8 cellular contexts compared by ENCODE assay signal in the genomic region with DNA sequence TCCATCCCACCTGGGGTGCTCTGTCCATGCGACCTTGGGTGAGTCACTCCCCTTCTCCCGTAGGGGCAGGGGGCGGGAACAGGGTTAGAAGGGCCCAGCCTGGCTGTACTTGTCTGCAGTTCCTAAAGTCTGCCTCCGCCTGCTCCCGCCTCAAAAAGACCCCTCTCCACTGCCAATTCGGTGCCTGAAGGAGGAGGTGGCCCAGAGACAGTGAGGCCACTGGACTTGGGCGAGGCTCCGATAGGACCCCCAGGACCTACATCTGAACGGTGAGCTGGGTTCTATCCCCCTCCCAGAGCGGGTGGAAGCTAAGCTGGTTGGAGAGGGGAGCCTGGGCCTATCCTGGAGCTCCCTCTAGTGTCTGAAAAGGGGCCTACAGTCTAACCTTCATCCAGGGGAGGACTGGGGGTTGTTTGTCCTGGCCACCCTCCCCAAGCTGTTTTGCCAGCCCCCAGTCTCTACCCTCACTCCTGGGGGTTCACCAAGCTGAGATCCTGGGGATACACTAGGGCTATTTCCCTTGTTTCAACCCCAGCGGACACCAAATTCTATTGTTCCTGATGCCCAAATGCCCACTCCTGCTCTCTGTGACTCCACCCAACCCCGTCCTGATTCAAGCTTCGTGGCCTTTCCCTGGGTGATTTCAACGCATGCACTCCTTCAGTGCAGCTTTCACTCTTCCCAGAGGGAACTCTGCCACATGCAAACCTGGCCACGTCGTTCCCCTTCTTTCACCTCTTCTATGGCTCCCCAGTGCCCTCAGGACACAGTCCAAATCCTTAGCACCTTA. TPM values are rescaled to one million over a fixed set of nuclear protein-coding genes. Genes with fewer than 3 reads are reported as not detected.
DNase-seq lines count a peak whose midpoint lies in the region; ATAC-seq and TF ChIP-seq lines count a peak whose summit lies in the region.

No MANE protein-coding gene starts in this region.

- H3K4me1 Mint-ChIP-seq in activated CD4-positive, alpha-beta T cell treated with anti-CD3 and anti-CD28 coated beads, Interleukin-2, amount 10 ng/mL, durations not matched to agents 24 days and 14 days: peaks cover 6% of the 10 kb centered on the region

- no peaks in the 10 kb centered on the region for H3K9me3 ChIP-seq in mesenchymal stem cell (ENCODE audit: control insufficient read depth, low read length)

- H2AFZ ChIP-seq in mesenchymal stem cell (ENCODE audit: low read depth, low read length): peak overlapping the region; percentile 48

- DNase-seq in GM12865 (ENCODE audit: low read depth) (peak; percentile 77), NCI-H524 (lab: John Stamatoyannopoulos, UW) (peak; percentile 66 to 78), dedifferentiated amniotic fluid mesenchymal stem cell (ENCODE audit: extremely low spot score) (peak; percentile 65), mesenchymal stem cell (peak; percentile 70), mesenteric fat pad (ENCODE audit: low spot score) (no peak)
- peak; percentile 92 for DNase-seq in activated CD4-positive, alpha-beta T cell treated with anti-CD3 and anti-CD28 coated beads, Interleukin-2, amount 10 ng/mL, durations not matched to agents 24 days and 14 days
- DNase-seq in stimulated activated CD8-positive, alpha-beta memory T cell treated with anti-CD3 and anti-CD28 coated beads, Interleukin-7, amount 100 ng/mL, for 1 hour (ENCODE audit: low read depth in 2 of 2): peak; percentile 34 to 43

- peak; percentile 99 for TF ChIP-seq CTCF in GM12865 (IDR thresholded peaks at IDR 0.05; ENCODE audit: insufficient read depth, low read depth, low read length, missing control alignments)

- ATAC-seq in HG02885 (IDR thresholded peaks at IDR 0.05; ENCODE audit: poor library complexity, unreplicated experiment): peak; percentile 65

- no peak overlapping the region for H2BK15ac ChIP-seq in mesenchymal stem cell (ENCODE audit: low read depth, poor library complexity, severe bottlenecking)

- intact Hi-C loops in activated CD4-positive, alpha-beta T cell treated with anti-CD3 and anti-CD28 coated beads, Interleukin-2, amount 10 ng/mL, durations not matched to agents 24 days and 14 days (cut with micrococcal nuclease): loop anchor here (1.0 to 10.0 kb wide), 4 partner anchors 11 to 885 kb away; a partner anchor contains a TSS

- peaks cover 6% of the 10 kb centered on the region for H3K27me3 Mint-ChIP-seq in activated CD4-positive, alpha-beta T cell treated with anti-CD3 and anti-CD28 coated beads, Interleukin-2, amount 10 ng/mL, durations not matched to agents 24 days and 14 days

- no peak overlapping the region for H3K23ac ChIP-seq in mesenchymal stem cell (ENCODE audit: low read length in 2 of 2)

- no peak overlapping the region for H2BK12ac ChIP-seq in mesenchymal stem cell (ENCODE audit: low read length in 2 of 2)

- no peak overlapping the region for H3K27ac ChIP-seq in mesenchymal stem cell (ENCODE audit: low read length, poor library complexity, severe bottlenecking)

- H3K9me3 Mint-ChIP-seq in activated CD4-positive, alpha-beta T cell treated with anti-CD3 and anti-CD28 coated beads, Interleukin-2, amount 10 ng/mL, durations not matched to agents 24 days and 14 days: no peaks in the 10 kb centered on the region

- H3K27me3 ChIP-seq in mesenchymal stem cell (ENCODE audit: control insufficient read depth in 1 of 2, insufficient read depth in 1 of 2, low read length in 2 of 2): peaks cover 51 to 72% of the 10 kb centered on the region in 2 experiments

- H3K9ac ChIP-seq in mesenchymal stem cell (ENCODE audit: low read length): no peak overlapping the region

- H3K4me3 ChIP-seq in GM12865 (ENCODE audit: low read depth, low read length) (no peak overlapping the region), mesenchymal stem cell (ENCODE audit: insufficient read depth in 1 of 2, low read depth in 1 of 2, low read length in 2 of 2) (no peak overlapping the region)

- peaks cover 13% of the 10 kb centered on the region for H3K4me1 ChIP-seq in mesenchymal stem cell (ENCODE audit: control insufficient read depth, insufficient read depth, low read depth, low read length)

- no peak overlapping the region for H3K4ac ChIP-seq in mesenchymal stem cell (ENCODE audit: low read depth in 1 of 2, low read length in 2 of 2)

- H3K36me3 Mint-ChIP-seq in activated CD4-positive, alpha-beta T cell treated with anti-CD3 and anti-CD28 coated beads, Interleukin-2, amount 10 ng/mL, durations not matched to agents 24 days and 14 days (ENCODE audit: low read depth): no peaks in the 10 kb centered on the region

- no peak overlapping the region for H4K91ac ChIP-seq in mesenchymal stem cell (ENCODE audit: low read length)

- no peaks in the 10 kb centered on the region for H3K36me3 ChIP-seq in mesenchymal stem cell (ENCODE audit: control insufficient read depth in 1 of 2, insufficient read depth in 2 of 2, low read depth in 1 of 2, low read length in 2 of 2)

- H3K4me2 ChIP-seq in mesenchymal stem cell (ENCODE audit: low read length, poor library complexity, severe bottlenecking): peak overlapping the region; percentile 69

- H2AK5ac ChIP-seq in mesenchymal stem cell (ENCODE audit: low read length, severe bottlenecking): no peak overlapping the region

- no peak overlapping the region for H3K27ac Mint-ChIP-seq in activated CD4-positive, alpha-beta T cell treated with anti-CD3 and anti-CD28 coated beads, Interleukin-2, amount 10 ng/mL, durations not matched to agents 24 days and 14 days

- H2BK5ac ChIP-seq in mesenchymal stem cell (ENCODE audit: low read depth, low read length, poor library complexity, severe bottlenecking): no peak overlapping the region

- no peak overlapping the region for H4K8ac ChIP-seq in mesenchymal stem cell (ENCODE audit: low read length)

- no peak overlapping the region for H3K4me3 Mint-ChIP-seq in activated CD4-positive, alpha-beta T cell treated with anti-CD3 and anti-CD28 coated beads, Interleukin-2, amount 10 ng/mL, durations not matched to agents 24 days and 14 days

- H3K79me1 ChIP-seq in mesenchymal stem cell (replicated peaks; ENCODE audit: low read length, poor library complexity, severe bottlenecking): no peaks in the 10 kb centered on the region

- H2BK120ac ChIP-seq in mesenchymal stem cell (ENCODE audit: low read depth, low read length): no peak overlapping the region

- WGBS in mesenchymal stem cell: 24% methylated on average over 16 of the region's 16 CpGs

- H3K14ac ChIP-seq in mesenchymal stem cell (ENCODE audit: low read length in 2 of 2): no peak overlapping the region

- H3K18ac ChIP-seq in mesenchymal stem cell (ENCODE audit: low read depth in 1 of 2, low read length in 2 of 2): no peak overlapping the region

RNA-seq across cellular contexts. Expression of a gene that starts 6.1 kb away (rescaled TPM):
- total RNA-seq in activated CD4-positive, alpha-beta T cell treated with anti-CD3 and anti-CD28 coated beads, Interleukin-2, amount 10 ng/mL, durations not matched to agents 24 days and 14 days: not detected in 2 replicates
- polyA plus RNA-seq in mesenchymal stem cell (2013, experiment 1 of 2): 0.11 TPM
- 0.10 TPM for polyA plus RNA-seq in mesenchymal stem cell (2013, experiment 2 of 2)
- total RNA-seq in mesenteric fat pad: not detected
